ENCODE assay signal across 1 cellular context in genomic region chr16:13999895-14000425, GRCh38.
TF ChIP-seq lines count a peak whose summit lies in the region.

No MANE protein-coding gene starts in this region.

TF ChIP-seq in K562, 482 proteins besides CTCF, POLR2A, EP300 and RAD21 (continued from another document):
- TF ChIP-seq MGA (IDR thresholded peaks at IDR 0.05) (no peak), EP400 (IDR thresholded peaks at IDR 0.05) (no peak), POLR3G (IDR thresholded peaks at IDR 0.05; ENCODE audit: extremely low read depth, insufficient read length, insufficient replicate concordance) (no peak), NCOA4 (IDR thresholded peaks at IDR 0.05; ENCODE audit: partially characterized antibody) (no peak), SMARCA4 (IDR thresholded peaks at IDR 0.05) (peak; percentile 42), NCOA6 (IDR thresholded peaks at IDR 0.05) (no peak), MEF2A (IDR thresholded peaks at IDR 0.05; ENCODE audit: control insufficient read depth, low read depth, low read length) (peak; percentile 87), BCOR (IDR thresholded peaks at IDR 0.05) (0 out of 2 replicates have a peak, but pooled peaks have one; percentile 9), CREB3 (tag; conservative IDR thresholded peaks at IDR 0.05; ENCODE audit: low read depth) (no peak), ZFP36 (IDR thresholded peaks at IDR 0.05; ENCODE audit: low read depth, low read length, partially characterized antibody) (peak; percentile 13), CCNT2 (IDR thresholded peaks at IDR 0.05; ENCODE audit: borderline replicate concordance, extremely low read depth, insufficient read length, low read depth, low read length) (peak; percentile 41), TBL1XR1 (IDR thresholded peaks at IDR 0.05; ENCODE audit: low read length in 2 of 2) (peak in 1 of 2 experiments; percentile 65; a peak in 2 of 4 replicates), ETV1 (tag; conservative IDR thresholded peaks at IDR 0.05; ENCODE audit: low read depth) (0 out of 2 replicates have a peak, but pooled peaks have one; percentile 16), CUX1 (CRISPR knock-in tag; IDR thresholded peaks at IDR 0.05) (no peak), RFX5 (IDR thresholded peaks at IDR 0.05; ENCODE audit: low read depth, low read length) (no peak), GTF3C2 (IDR thresholded peaks at IDR 0.05; ENCODE audit: borderline replicate concordance, extremely low read depth, insufficient read length) (no peak), CBX3 (IDR thresholded peaks at IDR 0.05; ENCODE audit: borderline replicate concordance in 1 of 2, low read length in 2 of 2) (no peak), STAG1 (CRISPR knock-in tag; IDR thresholded peaks at IDR 0.05; ENCODE audit: borderline replicate concordance) (no peak), THRB (CRISPR knock-in tag; conservative IDR thresholded peaks at IDR 0.05) (no peak), ZNF785 (CRISPR knock-in tag; IDR thresholded peaks at IDR 0.05) (no peak)
